In genomic region chr14:92122351-92122677, GRCh38 we compare ENCODE assay signal across 1 cellular context.
TF ChIP-seq lines count a peak whose summit lies in the region.

No MANE protein-coding gene starts in this region.

TF ChIP-seq in IMR-90, 13 proteins besides CTCF, POLR2A, EP300 and RAD21 (continued from another document):
- TF ChIP-seq, protein P1, sequence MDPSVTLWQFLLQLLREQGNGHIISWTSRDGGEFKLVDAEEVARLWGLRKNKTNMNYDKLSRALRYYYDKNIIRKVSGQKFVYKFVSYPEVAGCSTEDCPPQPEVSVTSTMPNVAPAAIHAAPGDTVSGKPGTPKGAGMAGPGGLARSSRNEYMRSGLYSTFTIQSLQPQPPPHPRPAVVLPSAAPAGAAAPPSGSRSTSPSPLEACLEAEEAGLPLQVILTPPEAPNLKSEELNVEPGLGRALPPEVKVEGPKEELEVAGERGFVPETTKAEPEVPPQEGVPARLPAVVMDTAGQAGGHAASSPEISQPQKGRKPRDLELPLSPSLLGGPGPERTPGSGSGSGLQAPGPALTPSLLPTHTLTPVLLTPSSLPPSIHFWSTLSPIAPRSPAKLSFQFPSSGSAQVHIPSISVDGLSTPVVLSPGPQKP (IDR thresholded peaks at IDR 0.05; ENCODE audit: borderline replicate concordance, low read depth, low read length) = no peak
- TF ChIP-seq SMC3 (IDR thresholded peaks at IDR 0.05; ENCODE audit: low read depth, low read length) = no peak
- TF ChIP-seq FOS (IDR thresholded peaks at IDR 0.05; ENCODE audit: low read depth, low read length) = no peak
- no peak for TF ChIP-seq MXI1 (IDR thresholded peaks at IDR 0.05; ENCODE audit: borderline replicate concordance, low read depth, low read length)
- TF ChIP-seq CHD1 (IDR thresholded peaks at IDR 0.05; ENCODE audit: low read depth, low read length) = no peak; the same call in 1 of the 2 replicates
- TF ChIP-seq MAZ (IDR thresholded peaks at IDR 0.05; ENCODE audit: borderline replicate concordance, low read depth, low read length) = no peak
- no peak for TF ChIP-seq NFE2L2 (IDR thresholded peaks at IDR 0.05; ENCODE audit: low read depth, low read length)
- no peak for TF ChIP-seq MAFK (IDR thresholded peaks at IDR 0.05; ENCODE audit: low read depth, low read length)
- no peak for TF ChIP-seq BHLHE40 (IDR thresholded peaks at IDR 0.05; ENCODE audit: low read depth, low read length)
- no peak for TF ChIP-seq CEBPB (IDR thresholded peaks at IDR 0.05; ENCODE audit: low read depth, low read length)
- TF ChIP-seq USF2 (IDR thresholded peaks at IDR 0.05; ENCODE audit: low read depth, low read length) = no peak
- TF ChIP-seq RFX5 (IDR thresholded peaks at IDR 0.05; ENCODE audit: low read depth, low read length) = no peak
